8 cellular contexts compared by ENCODE assay signal in the genomic region with DNA sequence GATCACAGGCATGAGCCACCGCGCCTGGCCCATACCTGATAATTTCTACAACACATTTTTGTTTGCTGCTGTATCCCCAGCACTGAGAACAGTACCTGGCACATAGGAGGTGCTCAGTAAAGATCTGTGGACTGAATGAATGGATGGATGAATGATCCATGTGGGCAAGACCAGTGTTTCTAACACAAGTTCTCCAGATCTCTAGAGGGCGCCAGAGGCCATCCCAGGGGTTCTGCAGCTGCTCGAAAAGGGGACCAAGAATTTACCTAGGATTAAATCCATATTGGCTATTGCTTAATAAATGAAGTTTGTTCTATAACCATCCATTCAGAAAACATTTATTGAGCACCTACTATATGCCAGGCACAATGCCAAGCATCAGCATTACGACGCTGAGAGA.
DNase-seq lines count a peak whose midpoint lies in the region; ATAC-seq and TF ChIP-seq lines count a peak whose summit lies in the region.

No MANE protein-coding gene starts in this region.

- no peaks in the 10 kb centered on the region for H3K9me3 Mint-ChIP-seq in activated naive CD8-positive, alpha-beta T cell treated with anti-CD3 and anti-CD28 coated beads for 36 hours
- no peaks in the 10 kb centered on the region for H3K9me3 Mint-ChIP-seq in natural killer cell treated with Interleukin-12 subunit alpha and Interleukin-12 subunit beta and Interleukin-15 and Interleukin-18, amount 100 ng/mL, for 72 hours

- H3K36me3 Mint-ChIP-seq in activated naive CD8-positive, alpha-beta T cell treated with anti-CD3 and anti-CD28 coated beads for 36 hours, result no peaks in the 10 kb centered on the region
- H3K36me3 Mint-ChIP-seq in natural killer cell treated with Interleukin-12 subunit alpha and Interleukin-12 subunit beta and Interleukin-15 and Interleukin-18, amount 100 ng/mL, for 72 hours, result no peaks in the 10 kb centered on the region

- no peaks in the 10 kb centered on the region for H3K36me3 ChIP-seq in GM06990 (ENCODE audit: control insufficient read depth, insufficient read depth, low read length)

- H3K4me1 Mint-ChIP-seq in activated naive CD8-positive, alpha-beta T cell treated with anti-CD3 and anti-CD28 coated beads for 36 hours, result no peaks in the 10 kb centered on the region
- no peaks in the 10 kb centered on the region for H3K4me1 Mint-ChIP-seq in natural killer cell treated with Interleukin-12 subunit alpha and Interleukin-12 subunit beta and Interleukin-15 and Interleukin-18, amount 100 ng/mL, for 72 hours (ENCODE audit: low read depth in 2 of 2)

- peak; percentile 70 for TF ChIP-seq CTCF in GM06990 (IDR thresholded peaks at IDR 0.05; ENCODE audit: insufficient read depth, low read length, poor library complexity, severe bottlenecking)

- H3K4me3 ChIP-seq in GM06990 (replicated peaks; ENCODE audit: low read depth, low read length), result no peak overlapping the region

- H3K4me3 Mint-ChIP-seq in activated naive CD8-positive, alpha-beta T cell treated with anti-CD3 and anti-CD28 coated beads for 36 hours, result no peak overlapping the region
- H3K4me3 Mint-ChIP-seq in natural killer cell treated with Interleukin-12 subunit alpha and Interleukin-12 subunit beta and Interleukin-15 and Interleukin-18, amount 100 ng/mL, for 72 hours, result no peak overlapping the region

- DNase-seq in AG08395 (ENCODE audit: low spot score), result peak; percentile 36
- no peak for DNase-seq in GM06990 (ENCODE audit: extremely low read depth, insufficient read length)
- peak; percentile 29 for DNase-seq in NCI-H2029 (lab: John Stamatoyannopoulos, UW)
- DNase-seq in activated naive CD8-positive, alpha-beta T cell treated with anti-CD3 and anti-CD28 coated beads for 36 hours, result peak; percentile 8
- DNase-seq in left kidney (ENCODE audit: low read depth, low spot score), result peak; percentile 73
- DNase-seq in stimulated activated naive CD4-positive, alpha-beta T cell (lab: John Stamatoyannopoulos, UW), result no peak
- no peak for DNase-seq in natural killer cell treated with Interleukin-12 subunit alpha and Interleukin-12 subunit beta and Interleukin-15 and Interleukin-18, amount 100 ng/mL, for 72 hours (ENCODE audit: low spot score)

- no peaks in the 10 kb centered on the region; the same call in none of the 2 replicates for H3K27me3 ChIP-seq in GM06990 (replicated peaks; ENCODE audit: control insufficient read depth, insufficient read depth, low read length)

- peaks cover 56% of the 10 kb centered on the region for H3K27me3 Mint-ChIP-seq in activated naive CD8-positive, alpha-beta T cell treated with anti-CD3 and anti-CD28 coated beads for 36 hours
- peaks cover 3 to 26% of the 10 kb centered on the region in 2 donors for H3K27me3 Mint-ChIP-seq in natural killer cell treated with Interleukin-12 subunit alpha and Interleukin-12 subunit beta and Interleukin-15 and Interleukin-18, amount 100 ng/mL, for 72 hours

- H3K27ac Mint-ChIP-seq in activated naive CD8-positive, alpha-beta T cell treated with anti-CD3 and anti-CD28 coated beads for 36 hours, result no peak overlapping the region
- no peak overlapping the region for H3K27ac Mint-ChIP-seq in natural killer cell treated with Interleukin-12 subunit alpha and Interleukin-12 subunit beta and Interleukin-15 and Interleukin-18, amount 100 ng/mL, for 72 hours

- no peak for ATAC-seq in GM21360 (IDR thresholded peaks at IDR 0.05; ENCODE audit: unreplicated experiment)
- no peak for ATAC-seq in natural killer cell treated with Interleukin-12 subunit alpha and Interleukin-12 subunit beta and Interleukin-15 and Interleukin-18, amount 100 ng/mL, for 72 hours

Comparison
In these comparisons a context has a peak if more than half of its experiments do, and no peak if none do; other contexts are left out.
1. DNase-seq: peak in AG08395 (single experiment), NCI-H2029 (single experiment), activated naive CD8-positive, alpha-beta T cell treated with anti-CD3 and anti-CD28 coated beads for 36 hours (single experiment) and left kidney (single experiment); none in GM06990 (single experiment), stimulated activated naive CD4-positive, alpha-beta T cell (0 of 6) and natural killer cell treated with Interleukin-12 subunit alpha and Interleukin-12 subunit beta and Interleukin-15 and Interleukin-18, amount 100 ng/mL, for 72 hours (single experiment).